In genomic region chr10:131908151-131908550, GRCh38 we compare ENCODE assay signal across 15 cellular contexts. TPM values are rescaled to one million over a fixed set of nuclear protein-coding genes. Genes with fewer than 3 reads are reported as not detected.
DNase-seq lines count a peak whose midpoint lies in the region; ATAC-seq and TF ChIP-seq lines count a peak whose summit lies in the region.
"Had no signal": no experiment of that assay in that cellular context is flagged by ENCODE, and none has a peak within 500 bp of the region (broad histone marks: within the 10 kb centered on the region; RNA-seq: fewer than 3 reads in every experiment).

No MANE protein-coding gene starts in this region.

- H3K4me3 ChIP-seq in mesodermal cell (ENCODE audit: extremely low read depth, insufficient read depth, low read length, poor library complexity, severe bottlenecking) (no peak overlapping the region), breast epithelium (no peak overlapping the region), upper lobe of left lung (no peak overlapping the region)
- H3K4me3 ChIP-seq: lower lobe of right lung had no signal

- H3K27ac ChIP-seq in mesodermal cell (ENCODE audit: low read depth, low read length, severe bottlenecking) (peak overlapping the region; percentile 65), breast epithelium (no peak overlapping the region), upper lobe of left lung (no peak overlapping the region)
- H3K27ac ChIP-seq: foreskin keratinocyte, lower lobe of right lung had no signal

- DNase-seq in stimulated activated naive CD8-positive, alpha-beta T cell treated with anti-CD3 and anti-CD28 coated beads, Interleukin-15, Interleukin-2, amounts not matched to agents 100 U/mL and 50 U/mL, for 24 hours = no peak
- DNase-seq in 8988T (no peak), breast epithelium (ENCODE audit: low spot score in 2 of 2) (no peak), upper lobe of left lung (no peak)
- DNase-seq: activated gamma-delta T cell, BE2C, DMS79 treated with DMSO at 0.1 percent for 48 hours, foreskin keratinocyte, lower lobe of right lung, NCI-H1048, NCI-H2171 treated with DMSO at 0.1 percent for 48 hours had no signal

- H3K36me3 ChIP-seq in mesodermal cell (ENCODE audit: control insufficient read depth, insufficient read depth, low read length) (peaks cover 68% of the 10 kb centered on the region), breast epithelium (no peaks in the 10 kb centered on the region), upper lobe of left lung (peaks cover 0 to 16% (median 3%) of the 10 kb centered on the region in 4 donors)

- TF ChIP-seq EP300 in upper lobe of left lung (IDR thresholded peaks at IDR 0.05) = no peak

- H3K4me1 Mint-ChIP-seq in stimulated activated naive CD8-positive, alpha-beta T cell treated with anti-CD3 and anti-CD28 coated beads, Interleukin-15, Interleukin-2, amounts not matched to agents 100 ng/mL and 50 ng/mL, for 24 hours (ENCODE audit: low read depth) = peaks cover 75% of the 10 kb centered on the region
- peaks cover 50% of the 10 kb centered on the region for H3K4me1 Mint-ChIP-seq in activated T-helper 17 cell treated with anti-CD3 and anti-CD28 coated beads, Interleukin-2, amount 50 U/mL, for 72 hours

- no peak for TF ChIP-seq CTCF in breast epithelium (IDR thresholded peaks at IDR 0.05)
- TF ChIP-seq CTCF in upper lobe of left lung (IDR thresholded peaks at IDR 0.05) = no peak

- H3K27ac Mint-ChIP-seq in stimulated activated naive CD8-positive, alpha-beta T cell treated with anti-CD3 and anti-CD28 coated beads, Interleukin-15, Interleukin-2, amounts not matched to agents 100 ng/mL and 50 ng/mL, for 24 hours = peak overlapping the region; percentile 53
- peak overlapping the region; percentile 63 for H3K27ac Mint-ChIP-seq in activated T-helper 17 cell treated with anti-CD3 and anti-CD28 coated beads, Interleukin-2, amount 50 U/mL, for 72 hours

- intact Hi-C loops in breast epithelium (cut with DNase I; ENCODE audit: low total_unique reads) = no loop called here

- no peak for ATAC-seq in stimulated activated naive CD8-positive, alpha-beta T cell treated with anti-CD3 and anti-CD28 coated beads, Interleukin-15, Interleukin-2, amounts not matched to agents 100 U/mL and 50 U/mL, for 24 hours
- ATAC-seq in activated T-helper 17 cell treated with anti-CD3 and anti-CD28 coated beads, Interleukin-2, amount 50 U/mL, for 72 hours (replicated peaks) = no peak
- no peak for ATAC-seq in HG02885 (IDR thresholded peaks at IDR 0.05; ENCODE audit: poor library complexity, unreplicated experiment)
- ATAC-seq in upper lobe of left lung (ENCODE audit: low FRiP score in 2 of 2) = no peak
- ATAC-seq: foreskin keratinocyte, lower lobe of right lung had no signal

- H3K27me3 Mint-ChIP-seq in stimulated activated naive CD8-positive, alpha-beta T cell treated with anti-CD3 and anti-CD28 coated beads, Interleukin-15, Interleukin-2, amounts not matched to agents 100 ng/mL and 50 ng/mL, for 24 hours = no peaks in the 10 kb centered on the region
- no peaks in the 10 kb centered on the region for H3K27me3 Mint-ChIP-seq in activated T-helper 17 cell treated with anti-CD3 and anti-CD28 coated beads, Interleukin-2, amount 50 U/mL, for 72 hours

- no peaks in the 10 kb centered on the region for H3K27me3 ChIP-seq in breast epithelium
- no peaks in the 10 kb centered on the region for H3K27me3 ChIP-seq in upper lobe of left lung
- H3K27me3 ChIP-seq: BE2C, foreskin keratinocyte had no signal

- TF ChIP-seq POLR2A in breast epithelium (IDR thresholded peaks at IDR 0.05) = no peak
- no peak for TF ChIP-seq POLR2A in upper lobe of left lung (IDR thresholded peaks at IDR 0.05)

- H3K9me3 ChIP-seq in mesodermal cell (ENCODE audit: control insufficient read depth, low read length) = no peaks in the 10 kb centered on the region
- no peaks in the 10 kb centered on the region for H3K9me3 ChIP-seq in breast epithelium
- no peaks in the 10 kb centered on the region for H3K9me3 ChIP-seq in upper lobe of left lung
- H3K9me3 ChIP-seq: BE2C, lower lobe of right lung had no signal

- WGBS in mesodermal cell (ENCODE audit: insufficient coverage in 2 of 2), 2 experiments = 90 to 95% methylated on average over 4 of the region's 5 CpGs
- 85 to 87% methylated on average over 5 of the region's 5 CpGs for WGBS in upper lobe of left lung, 2 donors

- H3K4me1 ChIP-seq in mesodermal cell (ENCODE audit: control insufficient read depth, insufficient read depth, low read length, poor library complexity, severe bottlenecking) (peaks cover 26% of the 10 kb centered on the region), breast epithelium (peaks cover 0 to 9% of the 10 kb centered on the region in 2 donors), upper lobe of left lung (peaks cover 29 to 47% (median 45%) of the 10 kb centered on the region in 4 donors)
- H3K4me1 ChIP-seq: BE2C had no signal

- peak overlapping the region; percentile 17 for H3K4me3 Mint-ChIP-seq in stimulated activated naive CD8-positive, alpha-beta T cell treated with anti-CD3 and anti-CD28 coated beads, Interleukin-15, Interleukin-2, amounts not matched to agents 100 ng/mL and 50 ng/mL, for 24 hours
- H3K4me3 Mint-ChIP-seq in activated T-helper 17 cell treated with anti-CD3 and anti-CD28 coated beads, Interleukin-2, amount 50 U/mL, for 72 hours = peak overlapping the region; percentile 43

- peaks cover 53% of the 10 kb centered on the region for H3K36me3 Mint-ChIP-seq in stimulated activated naive CD8-positive, alpha-beta T cell treated with anti-CD3 and anti-CD28 coated beads, Interleukin-15, Interleukin-2, amounts not matched to agents 100 ng/mL and 50 ng/mL, for 24 hours (ENCODE audit: low read depth)
- peaks cover 92% of the 10 kb centered on the region for H3K36me3 Mint-ChIP-seq in activated T-helper 17 cell treated with anti-CD3 and anti-CD28 coated beads, Interleukin-2, amount 50 U/mL, for 72 hours (ENCODE audit: low read depth)

- H3K9me3 Mint-ChIP-seq in stimulated activated naive CD8-positive, alpha-beta T cell treated with anti-CD3 and anti-CD28 coated beads, Interleukin-15, Interleukin-2, amounts not matched to agents 100 ng/mL and 50 ng/mL, for 24 hours = no peaks in the 10 kb centered on the region
- no peaks in the 10 kb centered on the region for H3K9me3 Mint-ChIP-seq in activated T-helper 17 cell treated with anti-CD3 and anti-CD28 coated beads, Interleukin-2, amount 50 U/mL, for 72 hours

RNA-seq across cellular contexts. Expression of gene PPP2R2D, which starts 7.3 kb away (rescaled TPM):
- 10 to 100 TPM; 31.6 to 46.4 TPM for total RNA-seq in activated T-helper 17 cell treated with anti-CD3 and anti-CD28 coated beads, Interleukin-2, amount 50 U/mL, for 72 hours
- polyA plus RNA-seq in mesodermal cell (2013, experiment 1 of 2) = 32.5 TPM
- 33.6 TPM for polyA plus RNA-seq in mesodermal cell (2013, experiment 2 of 2)
- 10 to 100 TPM; 33.0 to 51.8 (median 44.1) TPM for total RNA-seq in breast epithelium
- total RNA-seq in upper lobe of left lung = 10 to 100 TPM; 20.5 to 60.8 (median 28.7) TPM
